Comparison of ENCODE assay signal across 22 cellular contexts in genomic region chr11:19915808-19916207, GRCh38.
DNase-seq lines count a peak whose midpoint lies in the region; ATAC-seq, FAIRE-seq and TF ChIP-seq lines count a peak whose summit lies in the region.
"Had no signal": no experiment of that assay in that cellular context is flagged by ENCODE, and none has a peak within 500 bp of the region (broad histone marks: within the 10 kb centered on the region; RNA-seq: fewer than 3 reads in every experiment).

No MANE protein-coding gene starts in this region.

- H3K27me3 ChIP-seq in HepG2 (ENCODE audit: control insufficient read depth in 1 of 2, insufficient read depth in 2 of 2, low read length in 2 of 2) (no peaks in the 10 kb centered on the region), right lobe of liver (no peaks in the 10 kb centered on the region), K562 (ENCODE audit: control insufficient read depth in 2 of 2, insufficient read depth in 2 of 2, low read length in 2 of 2) (peaks cover 12 to 13% of the 10 kb centered on the region in 2 experiments; a peak in 4 of 5 replicates)
- H3K27me3 ChIP-seq: BLaER1 treated with 17β-estradiol and CSF1 and Interleukin-3, amounts not matched to agents 10 nM and 100 nM had no signal

- H3K36me3 ChIP-seq in HepG2 (replicated peaks in 1 of 2; ENCODE audit: control insufficient read depth in 1 of 2, insufficient read depth in 2 of 2, low read length in 2 of 2) (no peaks in the 10 kb centered on the region), right lobe of liver (no peaks in the 10 kb centered on the region), K562 (ENCODE audit: control insufficient read depth, insufficient read depth, low read length) (no peaks in the 10 kb centered on the region)
- H3K36me3 ChIP-seq: BLaER1 treated with 17β-estradiol and CSF1 and Interleukin-3, amounts not matched to agents 10 nM and 100 nM had no signal

- ATAC-seq in HepG2 (no peak), right lobe of liver (no peak), K562 (no peak)
- ATAC-seq: A549; CD8-positive, alpha-beta T cell; GM12878 had no signal

- TF ChIP-seq POLR2A in HepG2 (IDR thresholded peaks at IDR 0.05; ENCODE audit: insufficient read depth in 1 of 2, low read depth in 2 of 2, low read length in 2 of 2) (no peak), right lobe of liver (IDR thresholded peaks at IDR 0.05) (no peak), K562 (conservative IDR thresholded peaks at IDR 0.05) (no peak)

- POLR2A ChIA-PET in HepG2 (lab: Yijun Ruan, JAX): no interaction called here
- POLR2A ChIA-PET in K562 (lab: Yijun Ruan, JAX): interaction anchor here (0.6 kb wide), 1 partner anchor 13 kb away, joined by 3 read pairs; no protein-coding TSS in a partner anchor

- peaks cover 3% of the 10 kb centered on the region for H3K9me1 ChIP-seq in K562 (ENCODE audit: control insufficient read depth, insufficient read depth, low read length)

- peaks cover 59% of the 10 kb centered on the region for H3K4me1 ChIP-seq in HepG2 (ENCODE audit: insufficient read depth, low read length)
- H3K4me1 ChIP-seq in right lobe of liver: peaks cover 0 to 52% (median 21%) of the 10 kb centered on the region in 4 donors
- H3K4me1 ChIP-seq in K562 (replicated peaks in 1 of 2; ENCODE audit: control insufficient read depth in 2 of 2, insufficient read depth in 2 of 2, low read length in 2 of 2): no peaks in the 10 kb centered on the region
- H3K4me1 ChIP-seq: BLaER1 treated with 17β-estradiol and CSF1 and Interleukin-3, amounts not matched to agents 10 nM and 100 nM had no signal

- CTCF ChIA-PET in HepG2 (lab: Yijun Ruan, JAX; ENCODE audit: low intra/inter-chr PET ratio, low total read pairs): no interaction called here
- CTCF ChIA-PET in K562 (lab: Yijun Ruan, JAX; ENCODE audit: low intra/inter-chr PET ratio): no interaction called here

- TF ChIP-seq RAD21 in HepG2 (CRISPR knock-in tag; IDR thresholded peaks at IDR 0.05) (no peak), K562 (CRISPR knock-in tag; conservative IDR thresholded peaks at IDR 0.05 in 1 of 2, IDR thresholded peaks at IDR 0.05 in 1 of 2) (no peak)

- FAIRE-seq in HepG2 (lab: Jason Lieb, UNC) (no peak), K562 (lab: Jason Lieb, UNC) (no peak)
- FAIRE-seq: A549, GM12878, GM12892, GM18507 had no signal

- H2AFZ ChIP-seq in HepG2 (ENCODE audit: low read length) (no peak overlapping the region), K562 (ENCODE audit: low read depth, low read length) (no peak overlapping the region)

- H3K4me2 ChIP-seq in HepG2 (ENCODE audit: low read depth, low read length): no peak overlapping the region
- no peak overlapping the region for H3K4me2 ChIP-seq in K562 (ENCODE audit: insufficient read depth, low read length)
- H3K4me2 ChIP-seq: A549; BLaER1 treated with 17β-estradiol and CSF1 and Interleukin-3, amounts not matched to agents 10 nM and 100 nM had no signal

- TF ChIP-seq EP300 in HepG2 (IDR thresholded peaks at IDR 0.05; ENCODE audit: low read depth in 2 of 2, low read length in 2 of 2) (no peak), HepG2 (CRISPR knock-in tag; IDR thresholded peaks at IDR 0.05; ENCODE audit: borderline replicate concordance) (no peak), K562 (IDR thresholded peaks at IDR 0.05; ENCODE audit: low read length) (no peak)

- H3K27ac ChIP-seq in HepG2 (ENCODE audit: extremely low read length, insufficient read depth, low read length) (no peak overlapping the region), right lobe of liver (no peak overlapping the region), K562 (ENCODE audit: extremely low read depth, low read depth, low read length) (no peak overlapping the region)
- H3K27ac ChIP-seq: 22Rv1; A549; BLaER1 treated with 17β-estradiol and CSF1 and Interleukin-3, amounts not matched to agents 10 nM and 100 nM; C4-2B had no signal

- WGBS in HepG2 (ENCODE audit: low lambda C conversion rate): 100% methylated on average over 1 of the region's 1 CpG
- WGBS in right lobe of liver (ENCODE audit: insufficient coverage, low coverage, low lambda C conversion rate, missing lambda C conversion rate): 89% methylated on average over 1 of the region's 1 CpG
- 0% methylated on average over 1 of the region's 1 CpG for WGBS in K562 (ENCODE audit: insufficient coverage, low coverage, missing lambda C conversion rate)

- in situ Hi-C loops in HepG2 (cut with HindIII; ENCODE audit: extremely low pct_ligation_motif_present, low pct_unique_long_range_greater_than_20kb) (no loop called here), K562 (cut with MboI) (no loop called here)

- H3K79me2 ChIP-seq in HepG2 (ENCODE audit: insufficient read depth, low read length) (no peaks in the 10 kb centered on the region), K562 (ENCODE audit: control insufficient read depth, insufficient read depth, low read length) (no peaks in the 10 kb centered on the region)

- BruUV-seq in HepG2 (replicated peaks; lab: Mats Ljungman, UMichigan) (no TSS peak), K562 (replicated peaks; lab: Mats Ljungman, UMichigan) (no TSS peak)

- H4K20me1 ChIP-seq in HepG2 (ENCODE audit: insufficient read depth, low read length) (no peaks in the 10 kb centered on the region), K562 (replicated peaks; ENCODE audit: control insufficient read depth, insufficient read depth, low read length) (no peaks in the 10 kb centered on the region)
- H4K20me1 ChIP-seq: BLaER1 treated with 17β-estradiol and CSF1 and Interleukin-3, amounts not matched to agents 10 nM and 100 nM had no signal

- H3K9ac ChIP-seq in HepG2 (ENCODE audit: insufficient read depth, low read depth, low read length) (no peak overlapping the region), K562 (ENCODE audit: insufficient read depth in 1 of 2, low read depth in 2 of 2, low read length in 2 of 2) (no peak overlapping the region)
- H3K9ac ChIP-seq: BLaER1 treated with 17β-estradiol and CSF1 and Interleukin-3, amounts not matched to agents 10 nM and 100 nM had no signal

- no peak overlapping the region for H3K4me3 ChIP-seq in HepG2 (replicated peaks in 1 of 3; ENCODE audit: insufficient read depth in 1 of 3, low read depth in 2 of 3, low read length in 3 of 3)
- no peak overlapping the region for H3K4me3 ChIP-seq in right lobe of liver
- H3K4me3 ChIP-seq in K562: no peak overlapping the region
- H3K4me3 ChIP-seq: A549; BLaER1 treated with 17β-estradiol and CSF1 and Interleukin-3, amounts not matched to agents 10 nM and 100 nM; GM12878 had no signal

- DNase-seq in HepG2 (ENCODE audit: low spot score) (no peak), right lobe of liver (no peak), K562 (ENCODE audit: extremely low read depth in 1 of 4, low spot score in 3 of 4) (no peak), inferior parietal cortex (ENCODE audit: extremely low spot score) (no peak), mucosa of gallbladder (ENCODE audit: low spot score) (no peak)
- DNase-seq: AML-193; CD4-positive, alpha-beta T cell; CD8-positive, alpha-beta T cell; DMS 273 treated with DMSO at 0.1 percent for 48 hours; DMS153; DMS53; DMS79; DND-41; EL; GDM1 had no signal

- TF ChIP-seq CTCF in HepG2 (CRISPR knock-in tag; IDR thresholded peaks at IDR 0.05) (no peak), right lobe of liver (IDR thresholded peaks at IDR 0.05) (no peak), K562 (IDR thresholded peaks at IDR 0.05 in 2 of 3, conservative IDR thresholded peaks at IDR 0.05 in 1 of 3; ENCODE audit: insufficient read depth in 2 of 3, low read depth in 1 of 3, low read length in 3 of 3) (no peak)

- intact Hi-C loops in HepG2 (cut with micrococcal nuclease; ENCODE audit: unreplicated experiment) (no loop called here), right lobe of liver (cut with DNase I) (no loop called here), K562 (cut with micrococcal nuclease) (no loop called here)

- H3K9me3 ChIP-seq in HepG2 (ENCODE audit: low read length) (no peaks in the 10 kb centered on the region), right lobe of liver (no peaks in the 10 kb centered on the region), K562 (replicated peaks; ENCODE audit: control insufficient read depth, insufficient read depth, low read depth, low read length) (no peaks in the 10 kb centered on the region)
- H3K9me3 ChIP-seq: A549; BLaER1 treated with 17β-estradiol and CSF1 and Interleukin-3, amounts not matched to agents 10 nM and 100 nM had no signal

TF ChIP-seq in HepG2, 621 proteins besides CTCF, POLR2A, EP300 and RAD21:
- TF ChIP-seq MYPOP (CRISPR knock-in tag; IDR thresholded peaks at IDR 0.05) (no peak), ZNF317 (CRISPR knock-in tag; IDR thresholded peaks at IDR 0.05) (no peak), ZNF792 (CRISPR knock-in tag; IDR thresholded peaks at IDR 0.05) (no peak), ZNF629 (CRISPR knock-in tag; conservative IDR thresholded peaks at IDR 0.05) (peak; percentile 68)

TF ChIP-seq in K562, 482 proteins besides CTCF, POLR2A, EP300 and RAD21:
- TF ChIP-seq ZNF699 (CRISPR knock-in tag; IDR thresholded peaks at IDR 0.05; ENCODE audit: insufficient replicate concordance) (no peak), RBM25 (IDR thresholded peaks at IDR 0.05; ENCODE audit: low read depth, low read length, severe bottlenecking) (peak; percentile 84)
